In the genomic region with DNA sequence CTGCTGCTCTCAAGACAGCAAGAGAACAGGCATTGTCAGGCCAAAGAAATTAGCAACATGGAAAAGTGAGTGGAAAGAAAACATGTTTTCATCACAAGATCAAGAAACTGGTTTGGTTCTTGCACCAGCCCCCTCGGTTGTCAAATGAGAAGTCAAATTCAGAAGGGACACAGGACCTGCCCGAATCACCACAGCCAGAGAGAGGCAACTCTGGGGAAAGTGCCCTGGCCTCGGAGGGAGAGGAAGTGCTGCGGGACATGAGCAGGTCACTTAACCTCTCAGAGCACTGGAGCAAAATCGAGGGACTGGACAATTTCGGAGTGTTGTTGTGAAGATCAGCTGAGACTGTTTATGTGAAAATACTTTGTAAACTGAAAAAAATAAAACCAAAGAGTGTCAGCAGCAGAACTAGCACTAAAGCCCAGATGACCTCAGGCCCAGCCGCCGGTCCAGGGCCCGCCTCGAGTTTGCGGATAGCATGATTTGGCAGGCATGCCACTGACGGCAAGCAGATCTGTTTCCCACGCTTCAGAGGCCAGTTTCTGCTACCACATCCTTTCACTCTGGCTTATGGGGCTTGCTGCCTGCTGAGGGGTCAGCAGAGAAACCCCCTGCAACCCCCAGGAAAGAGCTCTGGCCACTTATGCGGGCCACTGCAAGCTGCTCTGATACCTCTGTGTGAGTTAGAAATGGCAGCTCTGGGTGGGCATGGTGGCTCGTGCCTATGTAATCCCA, we compare ENCODE assay signal across 1 cellular context.
TF ChIP-seq lines count a peak whose summit lies in the region.

No MANE protein-coding gene starts in this region.

TF ChIP-seq in H1, 55 proteins besides CTCF, POLR2A, EP300 and RAD21:
- TF ChIP-seq, protein P1, sequence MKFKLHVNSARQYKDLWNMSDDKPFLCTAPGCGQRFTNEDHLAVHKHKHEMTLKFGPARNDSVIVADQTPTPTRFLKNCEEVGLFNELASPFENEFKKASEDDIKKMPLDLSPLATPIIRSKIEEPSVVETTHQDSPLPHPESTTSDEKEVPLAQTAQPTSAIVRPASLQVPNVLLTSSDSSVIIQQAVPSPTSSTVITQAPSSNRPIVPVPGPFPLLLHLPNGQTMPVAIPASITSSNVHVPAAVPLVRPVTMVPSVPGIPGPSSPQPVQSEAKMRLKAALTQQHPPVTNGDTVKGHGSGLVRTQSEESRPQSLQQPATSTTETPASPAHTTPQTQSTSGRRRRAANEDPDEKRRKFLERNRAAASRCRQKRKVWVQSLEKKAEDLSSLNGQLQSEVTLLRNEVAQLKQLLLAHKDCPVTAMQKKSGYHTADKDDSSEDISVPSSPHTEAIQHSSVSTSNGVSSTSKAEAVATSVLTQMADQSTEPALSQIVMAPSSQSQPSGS (IDR thresholded peaks at IDR 0.05; ENCODE audit: low read length) = no peak
- TF ChIP-seq SP4 (IDR thresholded peaks at IDR 0.05; ENCODE audit: low read length) (no peak), NRF1 (IDR thresholded peaks at IDR 0.05; ENCODE audit: low read depth, low read length) (no peak), CHD2 (IDR thresholded peaks at IDR 0.05; ENCODE audit: low read length) (no peak), PHF8 (conservative IDR thresholded peaks at IDR 0.05; ENCODE audit: low read depth, low read length) (no peak), KDM1A (IDR thresholded peaks at IDR 0.05; ENCODE audit: borderline replicate concordance, low read length) (no peak), BACH1 (IDR thresholded peaks at IDR 0.05; ENCODE audit: low read length) (no peak), JUN (IDR thresholded peaks at IDR 0.05; ENCODE audit: low read depth, low read length) (no peak)
